Comparison of ENCODE assay signal across 19 cellular contexts in the genomic region with DNA sequence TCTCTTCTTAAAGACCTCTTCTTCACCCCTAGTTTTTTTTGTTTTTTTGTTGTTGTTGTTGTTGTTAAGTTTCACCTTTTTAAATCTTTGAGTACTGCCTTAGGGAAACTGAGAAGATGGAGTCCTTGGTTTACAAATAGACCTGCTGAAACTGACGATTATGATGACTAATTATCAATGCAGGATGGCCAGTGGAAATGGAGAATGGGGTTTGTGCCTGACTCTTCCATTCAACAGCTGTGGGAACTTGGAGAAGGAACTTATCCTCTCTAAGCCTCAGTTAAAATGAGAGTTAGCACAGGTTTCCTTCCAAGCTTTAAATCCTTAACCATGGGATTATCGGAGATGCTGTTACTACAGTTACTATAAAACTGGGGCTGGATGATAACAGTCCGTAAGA.
"Had no signal": no experiment of that assay in that cellular context is flagged by ENCODE, and none has a peak within 500 bp of the region (broad histone marks: within the 10 kb centered on the region; RNA-seq: fewer than 3 reads in every experiment).

No MANE protein-coding gene starts in this region.

- H2AFZ ChIP-seq: hepatocyte had no signal

- H3K27ac Mint-ChIP-seq: activated naive CD4-positive, alpha-beta T cell treated with anti-CD3 and anti-CD28 coated beads for 36 hours; activated T-helper 2 cell treated with anti-CD3 and anti-CD28 coated beads, Interferon-gamma antibody, Interleukin-2, Interleukin-4, amounts not matched to agents 10 μg/mL and 5 μg/mL and 100 μg/mL, durations not matched to agents 14 hours and 24 hours and 36 hours had no signal

- H3K27ac ChIP-seq: hepatocyte, right atrium auricular region, testis had no signal

- FAIRE-seq: colon, endometrium, keratinocyte had no signal

- H3K27me3 ChIP-seq: esophagus muscularis mucosa, hepatocyte, right atrium auricular region, testis had no signal

- ATAC-seq: left lobe of liver; naive thymus-derived CD8-positive, alpha-beta T cell; stimulated activated naive CD8-positive, alpha-beta T cell treated with anti-CD3 and anti-CD28 coated beads, Interleukin-15, amount 100 ng/mL, for 72 hours had no signal

- H3K4me3 ChIP-seq: esophagus muscularis mucosa, hepatocyte, right atrium auricular region, skin epidermis, testis had no signal

- DNase-seq: activated naive CD4-positive, alpha-beta T cell treated with anti-CD3 and anti-CD28 coated beads for 36 hours; amniotic stem cell; caudate nucleus; naive thymus-derived CD8-positive, alpha-beta T cell; nucleus accumbens; stimulated activated CD4-positive, alpha-beta T cell treated with anti-CD3 and anti-CD28 coated beads, Interleukin-15, amount 100 ng/mL, for 24 hours; stimulated activated CD4-positive, alpha-beta T cell treated with anti-CD3 and anti-CD28 coated beads, Interleukin-4, amount 100 ng/mL, for 1 hour; stimulated activated naive CD8-positive, alpha-beta T cell treated with anti-CD3 and anti-CD28 coated beads, Interleukin-15, amount 100 ng/mL, for 72 hours; T-helper 9 cell; testis had no signal

- H3K4me3 Mint-ChIP-seq: activated naive CD4-positive, alpha-beta T cell treated with anti-CD3 and anti-CD28 coated beads for 36 hours; stimulated activated naive CD8-positive, alpha-beta T cell treated with anti-CD3 and anti-CD28 coated beads, Interleukin-15, amount 100 ng/mL, for 72 hours had no signal

- H3K36me3 ChIP-seq: right atrium auricular region had no signal

- H3K4me2 ChIP-seq: hepatocyte had no signal

- H3K9me3 Mint-ChIP-seq: activated naive CD4-positive, alpha-beta T cell treated with anti-CD3 and anti-CD28 coated beads for 36 hours; activated T-helper 2 cell treated with anti-CD3 and anti-CD28 coated beads, Interferon-gamma antibody, Interleukin-2, Interleukin-4, amounts not matched to agents 10 μg/mL and 5 μg/mL and 100 μg/mL, durations not matched to agents 14 hours and 24 hours and 36 hours; naive thymus-derived CD8-positive, alpha-beta T cell; stimulated activated naive CD8-positive, alpha-beta T cell treated with anti-CD3 and anti-CD28 coated beads, Interleukin-15, amount 100 ng/mL, for 72 hours had no signal

- H3K27me3 Mint-ChIP-seq: naive thymus-derived CD8-positive, alpha-beta T cell; stimulated activated naive CD8-positive, alpha-beta T cell treated with anti-CD3 and anti-CD28 coated beads, Interleukin-15, amount 100 ng/mL, for 72 hours had no signal

- H3K9me3 ChIP-seq: esophagus muscularis mucosa, right atrium auricular region, testis had no signal
